Comparison of ENCODE assay signal across 8 cellular contexts in genomic region chr3:136343873-136344281, GRCh38.
DNase-seq lines count a peak whose midpoint lies in the region; ATAC-seq and TF ChIP-seq lines count a peak whose summit lies in the region.

No MANE protein-coding gene starts in this region.

- intact Hi-C loops in stomach (cut with DNase I; ENCODE audit: low total_unique reads): no loop called here

- no peak for TF ChIP-seq CTCF in VCaP (conservative IDR thresholded peaks at IDR 0.05)
- TF ChIP-seq CTCF in right atrium auricular region (IDR thresholded peaks at IDR 0.05): no peak
- TF ChIP-seq CTCF in stomach (IDR thresholded peaks at IDR 0.05): no peak
- no peak for TF ChIP-seq CTCF in GM13976 (IDR thresholded peaks at IDR 0.05; ENCODE audit: borderline replicate concordance, control extremely low read depth, extremely low read depth, insufficient read depth, missing control alignments)

- 23 to 43% (median 27%) methylated on average over 4 of the region's 4 CpGs for WGBS in stomach, 5 donors

- no peak for DNase-seq in activated naive CD4-positive, alpha-beta T cell (lab: John Stamatoyannopoulos, UW)
- DNase-seq in right atrium auricular region (ENCODE audit: low spot score) (peak; percentile 92), stomach (peak; percentile 88), midbrain (lab: John Stamatoyannopoulos, UW) (no peak), GM13976 (ENCODE audit: low spot score) (no peak)

- H3K9me3 ChIP-seq in right atrium auricular region (no peaks in the 10 kb centered on the region), stomach (no peaks in the 10 kb centered on the region)

- no peak overlapping the region for H3K4me3 Mint-ChIP-seq in activated naive CD4-positive, alpha-beta T cell treated with anti-CD3 and anti-CD28 coated beads, Interleukin-2, amount 50 U/mL, for 24 hours

- peak overlapping the region; percentile 27 for H3K27ac Mint-ChIP-seq in activated naive CD4-positive, alpha-beta T cell treated with anti-CD3 and anti-CD28 coated beads, Interleukin-2, amount 50 U/mL, for 24 hours

- H3K27ac ChIP-seq in VCaP (peak overlapping the region; percentile 58), right atrium auricular region (no peak overlapping the region), stomach (peak overlapping the region in 4 of 5 donors; percentile 29 to 53 (median 44))

- no peaks in the 10 kb centered on the region for H3K27me3 Mint-ChIP-seq in activated naive CD4-positive, alpha-beta T cell treated with anti-CD3 and anti-CD28 coated beads, Interleukin-2, amount 50 U/mL, for 24 hours

- H3K9me3 Mint-ChIP-seq in activated naive CD4-positive, alpha-beta T cell treated with anti-CD3 and anti-CD28 coated beads, Interleukin-2, amount 50 U/mL, for 24 hours: no peaks in the 10 kb centered on the region

- no peaks in the 10 kb centered on the region for H3K4me1 Mint-ChIP-seq in activated naive CD4-positive, alpha-beta T cell treated with anti-CD3 and anti-CD28 coated beads, Interleukin-2, amount 50 U/mL, for 24 hours

- ATAC-seq in HG03354 (IDR thresholded peaks at IDR 0.05; ENCODE audit: poor library complexity, severe bottlenecking, unreplicated experiment): no peak

- H3K4me1 ChIP-seq in right atrium auricular region: no peaks in the 10 kb centered on the region
- H3K4me1 ChIP-seq in stomach: peaks cover 8 to 26% (median 16%) of the 10 kb centered on the region in 4 donors

- H3K36me3 Mint-ChIP-seq in activated naive CD4-positive, alpha-beta T cell treated with anti-CD3 and anti-CD28 coated beads, Interleukin-2, amount 50 U/mL, for 24 hours: peaks cover 15% of the 10 kb centered on the region

- in situ Hi-C loops in GM13976 (cut with MboI; ENCODE audit: low sequenced_read_pairs, unreplicated experiment): no loop called here

- no peak for TF ChIP-seq EP300 in stomach (IDR thresholded peaks at IDR 0.05)

- H3K27me3 ChIP-seq in right atrium auricular region (no peaks in the 10 kb centered on the region), stomach (no peaks in the 10 kb centered on the region)

- no peak for TF ChIP-seq POLR2A in stomach (IDR thresholded peaks at IDR 0.05)

- H3K4me3 ChIP-seq in right atrium auricular region (no peak overlapping the region), stomach (no peak overlapping the region)

- H3K36me3 ChIP-seq in right atrium auricular region: peaks cover 32% of the 10 kb centered on the region
- H3K36me3 ChIP-seq in stomach: peaks cover 0 to 56% (median 45%) of the 10 kb centered on the region in 4 donors

Comparison
In these comparisons a context has a peak if more than half of its experiments do, and no peak if none do; other contexts are left out.
1. DNase-seq: peak in right atrium auricular region (single experiment) and stomach (single experiment); none in activated naive CD4-positive, alpha-beta T cell (0 of 4), midbrain (single experiment) and GM13976 (single experiment).
2. H3K27ac ChIP-seq: peak in VCaP (single experiment) and stomach (4 of 5); none in right atrium auricular region (0 of 2).